Comparison of ENCODE assay signal across 19 cellular contexts in genomic region chr9:87158779-87159178, GRCh38.
A peak's percentile ranks its signal among the peaks of the same experiment; 100 is the strongest.
DNase-seq lines count a peak whose midpoint lies in the region; ATAC-seq and TF ChIP-seq lines count a peak whose summit lies in the region.
"Had no signal": no experiment of that assay in that cellular context is flagged by ENCODE, and none has a peak within 500 bp of the region (broad histone marks: within the 10 kb centered on the region; RNA-seq: fewer than 3 reads in every experiment).

No MANE protein-coding gene starts in this region.

- no peak for TF ChIP-seq CTCF in psoas muscle (IDR thresholded peaks at IDR 0.05)
- TF ChIP-seq CTCF in upper lobe of left lung (IDR thresholded peaks at IDR 0.05) = no peak
- TF ChIP-seq CTCF in ovary (IDR thresholded peaks at IDR 0.05) = no peak

- H3K4me3 ChIP-seq in psoas muscle (no peak overlapping the region), upper lobe of left lung (no peak overlapping the region), ovary (no peak overlapping the region)
- H3K4me3 ChIP-seq: GM12878 had no signal

- no peaks in the 10 kb centered on the region for H3K27me3 ChIP-seq in psoas muscle (ENCODE audit: insufficient read depth in 3 of 3, low read length in 2 of 3)
- no peaks in the 10 kb centered on the region for H3K27me3 ChIP-seq in upper lobe of left lung
- no peaks in the 10 kb centered on the region for H3K27me3 ChIP-seq in ovary
- H3K27me3 ChIP-seq: BE2C had no signal

- ATAC-seq in psoas muscle = no peak
- ATAC-seq in upper lobe of left lung (ENCODE audit: low FRiP score in 2 of 2) = no peak
- ATAC-seq: GM12878 had no signal

- no peaks in the 10 kb centered on the region for H3K9me3 ChIP-seq in psoas muscle
- no peaks in the 10 kb centered on the region for H3K9me3 ChIP-seq in upper lobe of left lung
- no peaks in the 10 kb centered on the region for H3K9me3 ChIP-seq in ovary
- H3K9me3 ChIP-seq: BE2C had no signal

- H3K27ac ChIP-seq in psoas muscle = peak overlapping the region; percentile 80
- H3K27ac ChIP-seq in upper lobe of left lung = no peak overlapping the region
- H3K27ac ChIP-seq in ovary = no peak overlapping the region
- H3K27ac ChIP-seq: HL-60 had no signal

- TF ChIP-seq EP300 in upper lobe of left lung (IDR thresholded peaks at IDR 0.05) (no peak), ovary (IDR thresholded peaks at IDR 0.05) (no peak)

- TF ChIP-seq POLR2A in upper lobe of left lung (IDR thresholded peaks at IDR 0.05) (no peak), ovary (IDR thresholded peaks at IDR 0.05) (no peak)

- no peaks in the 10 kb centered on the region for H3K36me3 ChIP-seq in psoas muscle (ENCODE audit: insufficient read depth in 1 of 2, low read depth in 1 of 2)
- no peaks in the 10 kb centered on the region for H3K36me3 ChIP-seq in upper lobe of left lung
- H3K36me3 ChIP-seq in ovary = no peaks in the 10 kb centered on the region
- H3K36me3 ChIP-seq: BE2C had no signal

- intact Hi-C loops in psoas muscle (cut with DNase I) (no loop called here), ovary (cut with DNase I) (no loop called here)

- H3K4me1 ChIP-seq in psoas muscle = peaks cover 32% of the 10 kb centered on the region
- H3K4me1 ChIP-seq in upper lobe of left lung = no peaks in the 10 kb centered on the region
- H3K4me1 ChIP-seq in ovary (ENCODE audit: insufficient read depth) = peaks cover 4% of the 10 kb centered on the region
- H3K4me1 ChIP-seq: BE2C had no signal

- WGBS in psoas muscle, 3 donors = 62 to 88% (median 75%) methylated on average over 2 of the region's 2 CpGs
- 79 to 89% methylated on average over 2 of the region's 2 CpGs for WGBS in upper lobe of left lung, 2 donors
- WGBS in ovary, 3 donors = 80 to 96% (median 96%) methylated on average over 2 of the region's 2 CpGs

- DNase-seq in fibroblast of peridontal ligament (ENCODE audit: extremely low read depth) (peak; percentile 43), foreskin melanocyte (peak; percentile 18), psoas muscle (no peak), upper lobe of left lung (no peak), ovary (no peak), HCEC 1CT (no peak)
- DNase-seq: ACHN; BE2C; C1 segment of cervical spinal cord; CD4-positive, CD25-positive, alpha-beta regulatory T cell; CD8-positive, alpha-beta memory T cell; COR-L47; DMS 273 treated with DMSO at 0.1 percent for 48 hours; DMS53; DND-41; EL; H9 had no signal

Comparison
In these comparisons a context has a peak if more than half of its experiments do, and no peak if none do; other contexts are left out.
1. DNase-seq: peak in fibroblast of peridontal ligament (single experiment) and foreskin melanocyte (single experiment); none in psoas muscle (0 of 2), upper lobe of left lung (0 of 2), ovary (0 of 5) and HCEC 1CT (single experiment).